Comparison of ENCODE assay signal across 9 cellular contexts in genomic region chr7:361680-362415, GRCh38.
DNase-seq lines count a peak whose midpoint lies in the region; ATAC-seq and TF ChIP-seq lines count a peak whose summit lies in the region.
"Had no signal": no experiment of that assay in that cellular context is flagged by ENCODE, and none has a peak within 500 bp of the region (broad histone marks: within the 10 kb centered on the region; RNA-seq: fewer than 3 reads in every experiment).

No MANE protein-coding gene starts in this region.

- H3K4me2 ChIP-seq in PC-3 (ENCODE audit: low read length): peak overlapping the region; percentile 76

- CTCF ChIA-PET in CD4-positive, alpha-beta memory T cell (lab: Charles Lee; ENCODE audit: partially characterized antibody): interaction anchor here (1.1 to 1.7 kb wide), 3 partner anchors 10 to 275 kb away, joined by 4 to 11 read pairs (median 10); no protein-coding TSS in a partner anchor
- CTCF ChIA-PET in PC-3 (lab: Charles Lee): interaction anchor here (0.6 to 1.4 kb wide), 3 partner anchors 29 to 281 kb away, joined by 3 to 7 read pairs (median 4); no protein-coding TSS in a partner anchor

- no peaks in the 10 kb centered on the region for H3K36me3 Mint-ChIP-seq in CD4-positive, alpha-beta memory T cell

- H3K79me2 ChIP-seq in PC-3 (ENCODE audit: low read length): no peaks in the 10 kb centered on the region

- H3K4me3 ChIP-seq in CD4-positive, alpha-beta memory T cell (ENCODE audit: low read length in 2 of 2): peak overlapping the region; percentile 13 to 21
- peak overlapping the region; percentile 45 for H3K4me3 ChIP-seq in PC-3 (ENCODE audit: low read length)
- peak overlapping the region; percentile 10 for H3K4me3 ChIP-seq in ovary
- no peak overlapping the region for H3K4me3 ChIP-seq in gastroesophageal sphincter

- H2AFZ ChIP-seq in PC-3 (ENCODE audit: low read length): peak overlapping the region; percentile 75

- H3K4me1 Mint-ChIP-seq in CD4-positive, alpha-beta memory T cell: peaks cover 37 to 69% (median 60%) of the 10 kb centered on the region in 4 donors

- ATAC-seq in PC-3 (peak; percentile 59), gastroesophageal sphincter (no peak)

- peaks cover 70% of the 10 kb centered on the region for H3K4me1 ChIP-seq in CD4-positive, alpha-beta memory T cell (ENCODE audit: insufficient read depth, low read length)
- H3K4me1 ChIP-seq in PC-3 (ENCODE audit: insufficient read depth, low read length) (no peaks in the 10 kb centered on the region; the same call in 1 of the 2 replicates), ovary (ENCODE audit: insufficient read depth) (no peaks in the 10 kb centered on the region), gastroesophageal sphincter (peaks cover 0 to 5% (median 0%) of the 10 kb centered on the region in 3 donors)

- H3F3A ChIP-seq in PC-3 (ENCODE audit: low read length, unreplicated experiment): no peaks in the 10 kb centered on the region

- TF ChIP-seq CTCF in PC-3 (conservative IDR thresholded peaks at IDR 0.05; ENCODE audit: low read depth, low read length) (no peak), ovary (IDR thresholded peaks at IDR 0.05) (no peak), gastroesophageal sphincter (IDR thresholded peaks at IDR 0.05) (no peak)

- H3K4me3 Mint-ChIP-seq in CD4-positive, alpha-beta memory T cell: peak overlapping the region; percentile 60 to 94 (median 76)

- peaks cover 0 to 7% (median 0%) of the 10 kb centered on the region in 8 donors for H3K9me3 Mint-ChIP-seq in CD4-positive, alpha-beta memory T cell

- no peaks in the 10 kb centered on the region for H3K9me2 ChIP-seq in PC-3 (replicated peaks; ENCODE audit: low read length)

- TSS peak; percentile 86 for BruUV-seq in PC-3 (replicated peaks; lab: Mats Ljungman, UMichigan)

- H3K27me3 Mint-ChIP-seq in CD4-positive, alpha-beta memory T cell: no peaks in the 10 kb centered on the region

- POLR2A ChIA-PET in CD4-positive, alpha-beta memory T cell (lab: Charles Lee; ENCODE audit: partially characterized antibody): interaction anchor here (0.9 to 4.0 kb wide), 10 partner anchors 10 to 613 kb away, joined by 3 to 73 read pairs (median 6); partner anchors contain the start of gene COX19
- POLR2A ChIA-PET in PC-3 (lab: Charles Lee; ENCODE audit: unreplicated experiment): interaction anchor here (0.8 kb wide), 1 partner anchor 10 kb away, joined by 5 read pairs; no protein-coding TSS in a partner anchor

- no peak overlapping the region for H3K9ac ChIP-seq in PC-3 (ENCODE audit: low read length)

- no peaks in the 10 kb centered on the region for H3K36me3 ChIP-seq in CD4-positive, alpha-beta memory T cell (ENCODE audit: insufficient read depth, low read length)
- no peaks in the 10 kb centered on the region for H3K36me3 ChIP-seq in PC-3 (ENCODE audit: low read depth, low read length)
- H3K36me3 ChIP-seq in ovary: no peaks in the 10 kb centered on the region
- H3K36me3 ChIP-seq in gastroesophageal sphincter: no peaks in the 10 kb centered on the region

- TF ChIP-seq EP300 in ovary (IDR thresholded peaks at IDR 0.05) (no peak), gastroesophageal sphincter (IDR thresholded peaks at IDR 0.05) (no peak)

- WGBS in ovary, 3 donors: 44 to 59% (median 53%) methylated on average over 8 to 15 of the region's 18 CpGs
- 56 to 69% methylated on average over 5 to 14 of the region's 18 CpGs for WGBS in gastroesophageal sphincter (ENCODE audit: low coverage in 1 of 2), 2 donors

- peak in 1 of 5 donors; percentile 5 for DNase-seq in CD4-positive, alpha-beta memory T cell
- DNase-seq in PC-3 (no peak), epithelial cell of prostate (ENCODE audit: low read depth, low spot score) (no peak), ovary (no peak), HUDEP-2 (lab: John Stamatoyannopoulos, UW; ENCODE audit: unreplicated experiment in 76 of 76) (no peak), SW480 (ENCODE audit: low spot score) (no peak)
- DNase-seq in effector CD8-positive, alpha-beta T cell (lab: John Stamatoyannopoulos, UW): no peak
- DNase-seq: NCI-H1930 had no signal

- TF ChIP-seq POLR2A in ovary (IDR thresholded peaks at IDR 0.05) (no peak), gastroesophageal sphincter (IDR thresholded peaks at IDR 0.05) (no peak)

- H3K27ac Mint-ChIP-seq in CD4-positive, alpha-beta memory T cell: peak overlapping the region; percentile 68 to 95 (median 85)

- H4K20me1 ChIP-seq in PC-3 (ENCODE audit: low read length): no peaks in the 10 kb centered on the region

- intact Hi-C loops in CD4-positive, alpha-beta memory T cell (cut with micrococcal nuclease): loop anchor here (1.0 kb wide), 1 partner anchor 11 kb away; no protein-coding TSS in a partner anchor
- intact Hi-C loops in PC-3 (cut with micrococcal nuclease) (no loop called here), ovary (cut with DNase I) (no loop called here)

- H3K9me3 ChIP-seq in CD4-positive, alpha-beta memory T cell (ENCODE audit: control insufficient read depth in 1 of 2, low read length in 2 of 2): no peaks in the 10 kb centered on the region
- H3K9me3 ChIP-seq in PC-3 (ENCODE audit: low read length): no peaks in the 10 kb centered on the region
- H3K9me3 ChIP-seq in ovary: no peaks in the 10 kb centered on the region
- peaks cover 0 to 10% (median 0%) of the 10 kb centered on the region in 3 donors for H3K9me3 ChIP-seq in gastroesophageal sphincter

- peak overlapping the region; percentile 29 for H3K27ac ChIP-seq in CD4-positive, alpha-beta memory T cell (ENCODE audit: low read depth, low read length)
- no peak overlapping the region for H3K27ac ChIP-seq in PC-3 (ENCODE audit: low read length)
- peak overlapping the region; percentile 26 for H3K27ac ChIP-seq in epithelial cell of prostate
- no peak overlapping the region for H3K27ac ChIP-seq in ovary
- no peak overlapping the region for H3K27ac ChIP-seq in gastroesophageal sphincter

- H3K27me3 ChIP-seq in CD4-positive, alpha-beta memory T cell (ENCODE audit: insufficient read depth, low read length): no peaks in the 10 kb centered on the region
- H3K27me3 ChIP-seq in PC-3 (ENCODE audit: low read length): no peaks in the 10 kb centered on the region
- H3K27me3 ChIP-seq in ovary: no peaks in the 10 kb centered on the region
- peaks cover 63% of the 10 kb centered on the region for H3K27me3 ChIP-seq in gastroesophageal sphincter

Comparison
In these comparisons a context has a peak if more than half of its experiments do, and no peak if none do; other contexts are left out.
1. H3K27ac ChIP-seq: peak in CD4-positive, alpha-beta memory T cell (single experiment) and epithelial cell of prostate (single experiment); none in PC-3 (single experiment), ovary (0 of 2) and gastroesophageal sphincter (0 of 4).
2. H3K4me3 ChIP-seq: peak in CD4-positive, alpha-beta memory T cell (2 of 2), PC-3 (single experiment) and ovary (single experiment); none in gastroesophageal sphincter (0 of 2).